18 cellular contexts compared by ENCODE assay signal in the genomic region with DNA sequence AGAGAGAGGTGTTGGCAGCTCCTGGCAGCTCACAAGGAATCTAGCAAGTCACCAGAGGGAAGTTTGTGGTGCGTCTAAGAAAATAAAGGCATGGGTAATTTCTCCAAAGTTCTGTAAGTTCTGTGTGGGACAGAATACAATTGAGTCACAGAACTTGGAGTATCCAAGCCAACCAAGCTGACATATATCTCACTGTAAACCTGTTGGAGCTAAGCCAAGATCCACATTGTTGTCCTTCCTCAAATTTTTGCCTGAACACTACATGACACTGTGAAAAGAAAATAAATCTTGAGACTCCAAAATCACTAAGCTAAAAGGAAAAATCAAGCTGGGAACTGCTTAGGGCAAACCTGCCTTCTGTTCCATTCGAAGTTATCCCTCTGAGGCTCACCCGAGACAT.
"Had no signal": no experiment of that assay in that cellular context is flagged by ENCODE, and none has a peak within 500 bp of the region (broad histone marks: within the 10 kb centered on the region; RNA-seq: fewer than 3 reads in every experiment).

No MANE protein-coding gene starts in this region.

- FAIRE-seq: colon, islet of Langerhans, pancreas, small intestine, urothelium cell line had no signal

- H3K9ac ChIP-seq: neural progenitor cell had no signal

- H3K9me3 ChIP-seq: pancreas, suprapubic skin, thyroid gland had no signal

- H3K27me3 ChIP-seq: heart left ventricle, neural progenitor cell, pancreas, suprapubic skin, thyroid gland had no signal

- DNase-seq: foreskin melanocyte; heart left ventricle; hippocampal formation; kidney glomerular epithelial cell; midbrain; nucleus accumbens; pancreas; right cardiac atrium; small intestine; stimulated activated CD4-positive, alpha-beta T cell treated with anti-CD3 and anti-CD28 coated beads, Interleukin-4, amount 100 ng/mL, for 1 hour; stimulated activated CD8-positive, alpha-beta memory T cell treated with anti-CD3 and anti-CD28 coated beads, Interleukin-4, amount 100 ng/mL, for 48 hours; stimulated activated naive CD8-positive, alpha-beta T cell treated with anti-CD3 and anti-CD28 coated beads, Interleukin-15, Interleukin-2, amounts not matched to agents 100 U/mL and 50 U/mL, for 24 hours; thyroid gland had no signal

- H3K4me2 ChIP-seq: neural progenitor cell had no signal

- H3K27ac ChIP-seq: heart left ventricle, neural progenitor cell, pancreas, suprapubic skin, thyroid gland had no signal

- H3K4me1 ChIP-seq: heart left ventricle, neural progenitor cell, pancreas, suprapubic skin, thyroid gland had no signal

- H3K36me3 ChIP-seq: heart left ventricle, neural progenitor cell, pancreas, suprapubic skin, thyroid gland had no signal

- H3K4me3 ChIP-seq: heart left ventricle, neural progenitor cell, pancreas, suprapubic skin, thyroid gland had no signal

- H2AFZ ChIP-seq: neural progenitor cell had no signal
